ENCODE assay signal across 1 cellular context in the genomic region with DNA sequence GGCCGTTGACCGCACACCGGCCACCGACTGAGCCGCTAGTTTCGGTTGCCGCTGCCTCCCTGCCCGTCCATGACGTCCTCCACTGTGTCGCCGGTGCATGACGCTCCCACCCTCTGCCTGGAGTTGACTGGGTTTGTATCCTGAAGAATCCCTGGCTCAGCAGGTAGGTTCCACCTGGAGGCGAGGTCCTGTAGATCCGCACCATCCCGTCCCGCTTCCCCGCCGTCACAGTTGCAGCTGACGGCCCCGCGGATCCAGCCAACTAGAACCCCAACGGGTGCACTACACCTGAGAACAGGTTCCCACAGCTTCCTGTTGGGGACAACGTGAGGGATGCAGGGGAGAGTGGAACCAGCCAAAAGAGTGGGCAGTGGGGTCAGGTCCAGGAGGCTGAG.
TF ChIP-seq lines count a peak whose summit lies in the region.

No MANE protein-coding gene starts in this region.

TF ChIP-seq in K562, 482 proteins besides CTCF, POLR2A, EP300 and RAD21 (continued from another document and continues in another):
- TF ChIP-seq PTRF (tag; IDR thresholded peaks at IDR 0.05): no peak
- no peak for TF ChIP-seq ZNF282 (CRISPR knock-in tag; IDR thresholded peaks at IDR 0.05)
- no peak for TF ChIP-seq HDAC3 (IDR thresholded peaks at IDR 0.05; ENCODE audit: borderline replicate concordance, partially characterized antibody)
- peak; percentile 51 for TF ChIP-seq SAP30 (IDR thresholded peaks at IDR 0.05; ENCODE audit: borderline replicate concordance, insufficient read depth, low read depth, low read length, poor library complexity, severe bottlenecking)
- no peak for TF ChIP-seq ZC3H4 (CRISPR knock-in tag; IDR thresholded peaks at IDR 0.05; ENCODE audit: borderline replicate concordance)
- no peak for TF ChIP-seq U2AF2 (optimal IDR thresholded peaks at IDR 0.05; ENCODE audit: low read depth, low read length)
- TF ChIP-seq TAF9B (IDR thresholded peaks at IDR 0.05; ENCODE audit: partially characterized antibody): no peak
- TF ChIP-seq HNRNPK (IDR thresholded peaks at IDR 0.05; ENCODE audit: low read depth, low read length, poor library complexity, severe bottlenecking): no peak
- TF ChIP-seq, protein P1, sequence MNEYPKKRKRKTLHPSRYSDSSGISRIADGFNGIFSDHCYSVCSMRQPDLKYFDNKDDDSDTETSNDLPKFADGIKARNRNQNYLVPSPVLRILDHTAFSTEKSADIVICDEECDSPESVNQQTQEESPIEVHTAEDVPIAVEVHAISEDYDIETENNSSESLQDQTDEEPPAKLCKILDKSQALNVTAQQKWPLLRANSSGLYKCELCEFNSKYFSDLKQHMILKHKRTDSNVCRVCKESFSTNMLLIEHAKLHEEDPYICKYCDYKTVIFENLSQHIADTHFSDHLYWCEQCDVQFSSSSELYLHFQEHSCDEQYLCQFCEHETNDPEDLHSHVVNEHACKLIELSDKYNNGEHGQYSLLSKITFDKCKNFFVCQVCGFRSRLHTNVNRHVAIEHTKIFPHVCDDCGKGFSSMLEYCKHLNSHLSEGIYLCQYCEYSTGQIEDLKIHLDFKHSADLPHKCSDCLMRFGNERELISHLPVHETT (CRISPR knock-in tag; conservative IDR thresholded peaks at IDR 0.05 in 1 of 2, IDR thresholded peaks at IDR 0.05 in 1 of 2): no peak
- no peak for TF ChIP-seq SRF (CRISPR knock-in tag; IDR thresholded peaks at IDR 0.05)
- no peak; the same call in 1 of the 2 replicates for TF ChIP-seq ZNF263 (CRISPR knock-in tag; IDR thresholded peaks at IDR 0.05; ENCODE audit: borderline replicate concordance)
- 0 out of 2 replicates have a peak, but pooled peaks have one; percentile 54 for TF ChIP-seq KHSRP (IDR thresholded peaks at IDR 0.05)
- no peak for TF ChIP-seq ZNF324 (CRISPR knock-in tag; IDR thresholded peaks at IDR 0.05)
- TF ChIP-seq ZNF77 (CRISPR knock-in tag; IDR thresholded peaks at IDR 0.05): no peak
- TF ChIP-seq KAT2B (IDR thresholded peaks at IDR 0.05; ENCODE audit: low read depth, low read length): no peak
- TF ChIP-seq ZNF232 (CRISPR knock-in tag; IDR thresholded peaks at IDR 0.05): 0 out of 2 replicates have a peak, but pooled peaks have one; percentile 22
- TF ChIP-seq CBX3 (IDR thresholded peaks at IDR 0.05; ENCODE audit: borderline replicate concordance in 1 of 2, low read length in 2 of 2): no peak
- no peak for TF ChIP-seq RB1 (IDR thresholded peaks at IDR 0.05; ENCODE audit: low read depth)
- TF ChIP-seq ATF7 (IDR thresholded peaks at IDR 0.05): no peak
- TF ChIP-seq RCOR1 (IDR thresholded peaks at IDR 0.05; ENCODE audit: borderline replicate concordance in 1 of 2, low read depth in 2 of 2, low read length in 2 of 2): no peak
- no peak for TF ChIP-seq SMAD1 (IDR thresholded peaks at IDR 0.05; ENCODE audit: low read depth, low read length, partially characterized antibody)
- no peak for TF ChIP-seq SAFB2 (IDR thresholded peaks at IDR 0.05; ENCODE audit: borderline replicate concordance, low read depth, low read length, severe bottlenecking)
- TF ChIP-seq, protein P2, sequence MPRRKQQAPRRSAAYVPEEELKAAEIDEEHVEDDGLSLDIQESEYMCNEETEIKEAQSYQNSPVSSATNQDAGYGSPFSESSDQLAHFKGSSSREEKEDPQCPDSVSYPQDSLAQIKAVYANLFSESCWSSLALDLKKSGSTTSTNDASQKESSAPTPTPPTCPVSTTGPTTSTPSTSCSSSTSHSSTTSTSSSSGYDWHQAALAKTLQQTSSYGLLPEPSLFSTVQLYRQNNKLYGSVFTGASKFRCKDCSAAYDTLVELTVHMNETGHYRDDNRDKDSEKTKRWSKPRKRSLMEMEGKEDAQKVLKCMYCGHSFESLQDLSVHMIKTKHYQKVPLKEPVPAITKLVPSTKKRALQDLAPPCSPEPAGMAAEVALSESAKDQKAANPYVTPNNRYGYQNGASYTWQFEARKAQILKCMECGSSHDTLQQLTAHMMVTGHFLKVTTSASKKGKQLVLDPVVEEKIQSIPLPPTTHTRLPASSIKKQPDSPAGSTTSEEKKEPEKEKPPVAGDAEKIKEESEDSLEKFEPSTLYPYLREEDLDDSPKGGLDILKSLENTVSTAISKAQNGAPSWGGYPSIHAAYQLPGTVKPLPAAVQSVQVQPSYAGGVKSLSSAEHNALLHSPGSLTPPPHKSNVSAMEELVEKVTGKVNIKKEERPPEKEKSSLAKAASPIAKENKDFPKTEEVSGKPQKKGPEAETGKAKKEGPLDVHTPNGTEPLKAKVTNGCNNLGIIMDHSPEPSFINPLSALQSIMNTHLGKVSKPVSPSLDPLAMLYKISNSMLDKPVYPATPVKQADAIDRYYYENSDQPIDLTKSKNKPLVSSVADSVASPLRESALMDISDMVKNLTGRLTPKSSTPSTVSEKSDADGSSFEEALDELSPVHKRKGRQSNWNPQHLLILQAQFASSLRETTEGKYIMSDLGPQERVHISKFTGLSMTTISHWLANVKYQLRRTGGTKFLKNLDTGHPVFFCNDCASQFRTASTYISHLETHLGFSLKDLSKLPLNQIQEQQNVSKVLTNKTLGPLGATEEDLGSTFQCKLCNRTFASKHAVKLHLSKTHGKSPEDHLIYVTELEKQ (CRISPR knock-in tag; IDR thresholded peaks at IDR 0.05): no peak
- no peak for TF ChIP-seq ZSCAN29 (IDR thresholded peaks at IDR 0.05)
- TF ChIP-seq MEF2D (tag; conservative IDR thresholded peaks at IDR 0.05; ENCODE audit: low read depth): no peak
- no peak for TF ChIP-seq U2AF1 (optimal IDR thresholded peaks at IDR 0.05; ENCODE audit: low read depth, low read length)
- TF ChIP-seq ZNF384 (IDR thresholded peaks at IDR 0.05; ENCODE audit: low read depth, low read length): no peak
- peak; percentile 11; the same call in 1 of the 2 replicates for TF ChIP-seq RBFOX2 (IDR thresholded peaks at IDR 0.05; ENCODE audit: low read depth, low read length)
- no peak for TF ChIP-seq ZNF408 (CRISPR knock-in tag; IDR thresholded peaks at IDR 0.05; ENCODE audit: low read depth)
- TF ChIP-seq, protein P3, sequence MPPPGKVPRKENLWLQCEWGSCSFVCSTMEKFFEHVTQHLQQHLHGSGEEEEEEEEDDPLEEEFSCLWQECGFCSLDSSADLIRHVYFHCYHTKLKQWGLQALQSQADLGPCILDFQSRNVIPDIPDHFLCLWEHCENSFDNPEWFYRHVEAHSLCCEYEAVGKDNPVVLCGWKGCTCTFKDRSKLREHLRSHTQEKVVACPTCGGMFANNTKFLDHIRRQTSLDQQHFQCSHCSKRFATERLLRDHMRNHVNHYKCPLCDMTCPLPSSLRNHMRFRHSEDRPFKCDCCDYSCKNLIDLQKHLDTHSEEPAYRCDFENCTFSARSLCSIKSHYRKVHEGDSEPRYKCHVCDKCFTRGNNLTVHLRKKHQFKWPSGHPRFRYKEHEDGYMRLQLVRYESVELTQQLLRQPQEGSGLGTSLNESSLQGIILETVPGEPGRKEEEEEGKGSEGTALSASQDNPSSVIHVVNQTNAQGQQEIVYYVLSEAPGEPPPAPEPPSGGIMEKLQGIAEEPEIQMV (tag; conservative IDR thresholded peaks at IDR 0.05; ENCODE audit: low read depth): no peak
- TF ChIP-seq ZNF79 (CRISPR knock-in tag; IDR thresholded peaks at IDR 0.05; ENCODE audit: low read depth): no peak
- TF ChIP-seq, protein P4, sequence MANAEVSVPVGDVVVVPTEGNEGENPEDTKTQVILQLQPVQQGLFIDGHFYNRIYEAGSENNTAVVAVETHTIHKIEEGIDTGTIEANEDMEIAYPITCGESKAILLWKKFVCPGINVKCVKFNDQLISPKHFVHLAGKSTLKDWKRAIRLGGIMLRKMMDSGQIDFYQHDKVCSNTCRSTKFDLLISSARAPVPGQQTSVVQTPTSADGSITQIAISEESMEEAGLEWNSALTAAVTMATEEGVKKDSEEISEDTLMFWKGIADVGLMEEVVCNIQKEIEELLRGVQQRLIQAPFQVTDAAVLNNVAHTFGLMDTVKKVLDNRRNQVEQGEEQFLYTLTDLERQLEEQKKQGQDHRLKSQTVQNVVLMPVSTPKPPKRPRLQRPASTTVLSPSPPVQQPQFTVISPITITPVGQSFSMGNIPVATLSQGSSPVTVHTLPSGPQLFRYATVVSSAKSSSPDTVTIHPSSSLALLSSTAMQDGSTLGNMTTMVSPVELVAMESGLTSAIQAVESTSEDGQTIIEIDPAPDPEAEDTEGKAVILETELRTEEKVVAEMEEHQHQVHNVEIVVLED (CRISPR knock-in tag; IDR thresholded peaks at IDR 0.05): no peak
- TF ChIP-seq PHB (CRISPR knock-in tag; IDR thresholded peaks at IDR 0.05): no peak
- TF ChIP-seq, protein P5, sequence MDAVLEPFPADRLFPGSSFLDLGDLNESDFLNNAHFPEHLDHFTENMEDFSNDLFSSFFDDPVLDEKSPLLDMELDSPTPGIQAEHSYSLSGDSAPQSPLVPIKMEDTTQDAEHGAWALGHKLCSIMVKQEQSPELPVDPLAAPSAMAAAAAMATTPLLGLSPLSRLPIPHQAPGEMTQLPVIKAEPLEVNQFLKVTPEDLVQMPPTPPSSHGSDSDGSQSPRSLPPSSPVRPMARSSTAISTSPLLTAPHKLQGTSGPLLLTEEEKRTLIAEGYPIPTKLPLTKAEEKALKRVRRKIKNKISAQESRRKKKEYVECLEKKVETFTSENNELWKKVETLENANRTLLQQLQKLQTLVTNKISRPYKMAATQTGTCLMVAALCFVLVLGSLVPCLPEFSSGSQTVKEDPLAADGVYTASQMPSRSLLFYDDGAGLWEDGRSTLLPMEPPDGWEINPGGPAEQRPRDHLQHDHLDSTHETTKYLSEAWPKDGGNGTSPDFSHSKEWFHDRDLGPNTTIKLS (IDR thresholded peaks at IDR 0.05; ENCODE audit: borderline replicate concordance, low read depth): no peak
- TF ChIP-seq ELF4 (CRISPR knock-in tag; IDR thresholded peaks at IDR 0.05): no peak
- TF ChIP-seq ZZZ3 (IDR thresholded peaks at IDR 0.05): peak; percentile 80; the same call in 1 of the 2 replicates
- TF ChIP-seq SNRNP70 (optimal IDR thresholded peaks at IDR 0.05; ENCODE audit: low read depth, low read length): no peak
- no peak for TF ChIP-seq CCNT2 (IDR thresholded peaks at IDR 0.05; ENCODE audit: borderline replicate concordance, extremely low read depth, insufficient read length, low read depth, low read length)
- TF ChIP-seq, protein P6, sequence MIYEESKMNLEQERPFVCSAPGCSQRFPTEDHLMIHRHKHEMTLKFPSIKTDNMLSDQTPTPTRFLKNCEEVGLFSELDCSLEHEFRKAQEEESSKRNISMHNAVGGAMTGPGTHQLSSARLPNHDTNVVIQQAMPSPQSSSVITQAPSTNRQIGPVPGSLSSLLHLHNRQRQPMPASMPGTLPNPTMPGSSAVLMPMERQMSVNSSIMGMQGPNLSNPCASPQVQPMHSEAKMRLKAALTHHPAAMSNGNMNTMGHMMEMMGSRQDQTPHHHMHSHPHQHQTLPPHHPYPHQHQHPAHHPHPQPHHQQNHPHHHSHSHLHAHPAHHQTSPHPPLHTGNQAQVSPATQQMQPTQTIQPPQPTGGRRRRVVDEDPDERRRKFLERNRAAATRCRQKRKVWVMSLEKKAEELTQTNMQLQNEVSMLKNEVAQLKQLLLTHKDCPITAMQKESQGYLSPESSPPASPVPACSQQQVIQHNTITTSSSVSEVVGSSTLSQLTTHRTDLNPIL (CRISPR knock-in tag; IDR thresholded peaks at IDR 0.05): no peak
- no peak for TF ChIP-seq ZBTB8A (IDR thresholded peaks at IDR 0.05; ENCODE audit: partially characterized antibody)
- TF ChIP-seq MCM2 (IDR thresholded peaks at IDR 0.05; ENCODE audit: low read depth): no peak
- TF ChIP-seq ZNF444 (CRISPR knock-in tag; IDR thresholded peaks at IDR 0.05): no peak
- TF ChIP-seq RBM17 (IDR thresholded peaks at IDR 0.05; ENCODE audit: borderline replicate concordance, low read depth, low read length): no peak
- TF ChIP-seq KLF1 (tag; IDR thresholded peaks at IDR 0.05): no peak
- peak; percentile 50; the same call in 1 of the 2 replicates for TF ChIP-seq HDAC2 (IDR thresholded peaks at IDR 0.05)
- no peak for TF ChIP-seq THRAP3 (IDR thresholded peaks at IDR 0.05; ENCODE audit: borderline replicate concordance)
- TF ChIP-seq HMG20B (CRISPR knock-in tag; IDR thresholded peaks at IDR 0.05): no peak
- TF ChIP-seq, protein P7, sequence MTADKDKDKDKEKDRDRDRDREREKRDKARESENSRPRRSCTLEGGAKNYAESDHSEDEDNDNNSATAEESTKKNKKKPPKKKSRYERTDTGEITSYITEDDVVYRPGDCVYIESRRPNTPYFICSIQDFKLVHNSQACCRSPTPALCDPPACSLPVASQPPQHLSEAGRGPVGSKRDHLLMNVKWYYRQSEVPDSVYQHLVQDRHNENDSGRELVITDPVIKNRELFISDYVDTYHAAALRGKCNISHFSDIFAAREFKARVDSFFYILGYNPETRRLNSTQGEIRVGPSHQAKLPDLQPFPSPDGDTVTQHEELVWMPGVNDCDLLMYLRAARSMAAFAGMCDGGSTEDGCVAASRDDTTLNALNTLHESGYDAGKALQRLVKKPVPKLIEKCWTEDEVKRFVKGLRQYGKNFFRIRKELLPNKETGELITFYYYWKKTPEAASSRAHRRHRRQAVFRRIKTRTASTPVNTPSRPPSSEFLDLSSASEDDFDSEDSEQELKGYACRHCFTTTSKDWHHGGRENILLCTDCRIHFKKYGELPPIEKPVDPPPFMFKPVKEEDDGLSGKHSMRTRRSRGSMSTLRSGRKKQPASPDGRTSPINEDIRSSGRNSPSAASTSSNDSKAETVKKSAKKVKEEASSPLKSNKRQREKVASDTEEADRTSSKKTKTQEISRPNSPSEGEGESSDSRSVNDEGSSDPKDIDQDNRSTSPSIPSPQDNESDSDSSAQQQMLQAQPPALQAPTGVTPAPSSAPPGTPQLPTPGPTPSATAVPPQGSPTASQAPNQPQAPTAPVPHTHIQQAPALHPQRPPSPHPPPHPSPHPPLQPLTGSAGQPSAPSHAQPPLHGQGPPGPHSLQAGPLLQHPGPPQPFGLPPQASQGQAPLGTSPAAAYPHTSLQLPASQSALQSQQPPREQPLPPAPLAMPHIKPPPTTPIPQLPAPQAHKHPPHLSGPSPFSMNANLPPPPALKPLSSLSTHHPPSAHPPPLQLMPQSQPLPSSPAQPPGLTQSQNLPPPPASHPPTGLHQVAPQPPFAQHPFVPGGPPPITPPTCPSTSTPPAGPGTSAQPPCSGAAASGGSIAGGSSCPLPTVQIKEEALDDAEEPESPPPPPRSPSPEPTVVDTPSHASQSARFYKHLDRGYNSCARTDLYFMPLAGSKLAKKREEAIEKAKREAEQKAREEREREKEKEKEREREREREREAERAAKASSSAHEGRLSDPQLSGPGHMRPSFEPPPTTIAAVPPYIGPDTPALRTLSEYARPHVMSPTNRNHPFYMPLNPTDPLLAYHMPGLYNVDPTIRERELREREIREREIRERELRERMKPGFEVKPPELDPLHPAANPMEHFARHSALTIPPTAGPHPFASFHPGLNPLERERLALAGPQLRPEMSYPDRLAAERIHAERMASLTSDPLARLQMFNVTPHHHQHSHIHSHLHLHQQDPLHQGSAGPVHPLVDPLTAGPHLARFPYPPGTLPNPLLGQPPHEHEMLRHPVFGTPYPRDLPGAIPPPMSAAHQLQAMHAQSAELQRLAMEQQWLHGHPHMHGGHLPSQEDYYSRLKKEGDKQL (CRISPR knock-in tag; IDR thresholded peaks at IDR 0.05; ENCODE audit: borderline replicate concordance): no peak
- no peak for TF ChIP-seq XRCC3 (IDR thresholded peaks at IDR 0.05)
